ENCODE assay signal across 14 cellular contexts in the genomic region with DNA sequence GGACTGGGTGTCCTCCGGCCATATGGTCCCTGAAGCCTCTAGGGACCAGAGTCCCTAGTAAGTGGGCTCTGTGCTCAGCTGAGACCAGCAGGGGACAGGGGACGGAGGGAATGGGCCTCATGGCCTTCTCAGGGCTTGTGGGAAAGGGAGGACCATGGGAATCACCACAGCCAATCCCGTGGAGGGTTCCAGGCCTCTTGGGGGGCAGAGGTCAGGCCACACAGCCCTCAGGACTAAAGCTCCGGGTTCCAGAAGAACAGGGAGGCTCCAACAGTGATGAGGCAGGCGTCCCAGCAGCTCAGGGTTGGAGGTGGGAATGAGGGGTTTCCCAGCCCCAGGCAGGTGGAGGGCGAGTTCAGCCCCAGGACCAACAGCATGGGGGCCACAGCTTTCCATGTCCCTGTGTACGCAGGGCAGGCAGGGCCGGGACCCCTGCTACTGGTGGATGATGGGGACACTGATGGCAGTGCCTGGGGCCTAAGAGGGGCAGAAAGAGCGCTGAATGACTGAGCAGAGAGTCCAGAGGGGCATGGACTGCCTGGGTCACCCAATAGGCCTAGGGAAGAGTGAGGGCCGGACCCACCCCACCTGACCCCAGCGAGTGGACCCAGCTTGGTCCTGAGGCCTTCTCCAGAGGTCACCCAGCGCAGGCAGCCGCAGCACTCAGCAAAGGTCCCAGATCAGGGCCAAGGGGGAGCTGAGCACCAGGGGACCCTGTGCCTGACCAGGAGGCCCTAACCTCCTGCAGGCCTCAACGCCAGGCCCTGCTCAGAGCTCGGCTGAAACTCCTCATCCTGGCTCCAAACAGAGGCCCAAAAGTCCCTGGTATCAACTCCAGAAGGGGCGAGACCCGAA. TPM values are rescaled to one million over a fixed set of nuclear protein-coding genes. Genes with fewer than 3 reads are reported as not detected.
DNase-seq lines count a peak whose midpoint lies in the region; ATAC-seq and TF ChIP-seq lines count a peak whose summit lies in the region.
"Had no signal": no experiment of that assay in that cellular context is flagged by ENCODE, and none has a peak within 500 bp of the region (broad histone marks: within the 10 kb centered on the region; RNA-seq: fewer than 3 reads in every experiment).

No MANE protein-coding gene starts in this region.

- H3K27ac ChIP-seq in esophagus squamous epithelium (peak overlapping the region; percentile 12 to 75 (median 51)), muscle layer of colon (ENCODE audit: low read depth, low read length) (peak overlapping the region; percentile 70), transverse colon (peak overlapping the region; percentile 31 to 99 (median 62))
- H3K27ac ChIP-seq: psoas muscle, WERI-Rb-1 had no signal

- H3K4me1 ChIP-seq in NT2/D1 (ENCODE audit: insufficient read depth, insufficient read length) (peaks cover 8% of the 10 kb centered on the region), esophagus squamous epithelium (peaks cover 0 to 48% (median 18%) of the 10 kb centered on the region in 3 donors), muscle layer of colon (ENCODE audit: insufficient read depth, low read length) (peaks cover 18% of the 10 kb centered on the region), transverse colon (peaks cover 0 to 5% (median 0%) of the 10 kb centered on the region in 4 donors)
- H3K4me1 ChIP-seq: psoas muscle had no signal

- H3K4me3 ChIP-seq in NT2/D1 (ENCODE audit: insufficient read length, low read depth) (no peak overlapping the region), esophagus squamous epithelium (no peak overlapping the region), muscle layer of colon (ENCODE audit: low read depth in 1 of 2, low read length in 2 of 2) (no peak overlapping the region), transverse colon (no peak overlapping the region)
- H3K4me3 ChIP-seq: MG63, psoas muscle had no signal

- CTCF ChIA-PET in activated CD8-positive, alpha-beta T cell treated with anti-CD3 and anti-CD28 coated beads for 36 hours (lab: Charles Lee): no interaction called here

- H3K36me3 Mint-ChIP-seq in activated CD8-positive, alpha-beta T cell treated with anti-CD3 and anti-CD28 coated beads for 36 hours (ENCODE audit: low read depth): no peaks in the 10 kb centered on the region
- peaks cover 7% of the 10 kb centered on the region for H3K36me3 Mint-ChIP-seq in endothelial cell (ENCODE audit: low read depth, unreplicated experiment)
- H3K36me3 Mint-ChIP-seq: activated naive CD4-positive, alpha-beta T cell treated with anti-CD3 and anti-CD28 coated beads, Interleukin-2, amount 50 U/mL, for 24 hours had no signal

- 33 to 57% methylated on average over 2 to 13 of the region's 17 CpGs for WGBS in esophagus squamous epithelium, 2 donors
- WGBS in transverse colon (ENCODE audit: low coverage in 1 of 2), 2 donors: 68% methylated on average over 15 of the region's 17 CpGs; no CpG with 5 or more reads in 1 of the 2 donors

- no peaks in the 10 kb centered on the region for H3K27me3 ChIP-seq in NT2/D1 (ENCODE audit: insufficient read depth, insufficient read length)
- H3K27me3 ChIP-seq in esophagus squamous epithelium: no peaks in the 10 kb centered on the region
- no peaks in the 10 kb centered on the region for H3K27me3 ChIP-seq in muscle layer of colon (ENCODE audit: control insufficient read depth in 1 of 2, insufficient read depth in 2 of 2, low read length in 2 of 2)
- H3K27me3 ChIP-seq in transverse colon: no peaks in the 10 kb centered on the region
- H3K27me3 ChIP-seq: MG63 had no signal

- no peak overlapping the region for H3K4me3 Mint-ChIP-seq in activated CD8-positive, alpha-beta T cell treated with anti-CD3 and anti-CD28 coated beads for 36 hours
- no peak overlapping the region for H3K4me3 Mint-ChIP-seq in endothelial cell (ENCODE audit: unreplicated experiment)
- H3K4me3 Mint-ChIP-seq: activated naive CD4-positive, alpha-beta T cell treated with anti-CD3 and anti-CD28 coated beads, Interleukin-2, amount 50 U/mL, for 24 hours had no signal

- TF ChIP-seq EP300 in transverse colon (IDR thresholded peaks at IDR 0.05; ENCODE audit: low read depth): no peak

- TF ChIP-seq CTCF in esophagus squamous epithelium (IDR thresholded peaks at IDR 0.05) (no peak), transverse colon (IDR thresholded peaks at IDR 0.05) (no peak), endothelial cell (IDR thresholded peaks at IDR 0.05; ENCODE audit: unreplicated experiment) (no peak)
- no peak for TF ChIP-seq CTCF in activated CD8-positive, alpha-beta T cell treated with anti-CD3 and anti-CD28 coated beads for 36 hours (IDR thresholded peaks at IDR 0.05)

- H3K9ac ChIP-seq in NT2/D1 (ENCODE audit: insufficient read length, low read depth) (peak overlapping the region; percentile 1), muscle layer of colon (ENCODE audit: low read length) (no peak overlapping the region)

- H3K27me3 Mint-ChIP-seq in activated CD8-positive, alpha-beta T cell treated with anti-CD3 and anti-CD28 coated beads for 36 hours: no peaks in the 10 kb centered on the region
- H3K27me3 Mint-ChIP-seq in endothelial cell (ENCODE audit: unreplicated experiment): peaks cover 15% of the 10 kb centered on the region
- H3K27me3 Mint-ChIP-seq: activated naive CD4-positive, alpha-beta T cell treated with anti-CD3 and anti-CD28 coated beads, Interleukin-2, amount 50 U/mL, for 24 hours had no signal

- intact Hi-C loops in esophagus squamous epithelium (cut with DNase I) (loop anchor here (10.0 kb wide), 1 partner anchor 85 kb away; no protein-coding TSS in a partner anchor), transverse colon (cut with DNase I; ENCODE audit: low total_unique reads) (no loop called here)
- intact Hi-C loops in activated CD8-positive, alpha-beta T cell treated with anti-CD3 and anti-CD28 coated beads for 36 hours (cut with micrococcal nuclease): loop anchor here (10.0 kb wide), 1 partner anchor 55 kb away; a partner anchor contains a TSS

- H3K27ac Mint-ChIP-seq in activated CD8-positive, alpha-beta T cell treated with anti-CD3 and anti-CD28 coated beads for 36 hours: no peak overlapping the region
- H3K27ac Mint-ChIP-seq in endothelial cell (ENCODE audit: unreplicated experiment): no peak overlapping the region
- H3K27ac Mint-ChIP-seq: activated naive CD4-positive, alpha-beta T cell treated with anti-CD3 and anti-CD28 coated beads, Interleukin-2, amount 50 U/mL, for 24 hours had no signal

- TF ChIP-seq POLR2A in esophagus squamous epithelium (IDR thresholded peaks at IDR 0.05) (no peak), transverse colon (IDR thresholded peaks at IDR 0.05) (no peak)

- in situ Hi-C loops in transverse colon (cut with MboI; ENCODE audit: low pct_ligation_motif_present in 1 of 4, low pct_unique_long_range_greater_than_20kb in 1 of 4, low sequenced_read_pairs in 3 of 4): loop anchor here in 2 of 4 donors (10.0 to 25.0 kb wide), 2 partner anchors 55 to 212 kb away; a partner anchor contains a TSS

- DNase-seq in NT2/D1 (ENCODE audit: low read depth, low spot score) (no peak), esophagus squamous epithelium (lab: John Stamatoyannopoulos, UW) (no peak), transverse colon (no peak), DMS53 treated with DMSO at 0.1 percent for 48 hours (lab: John Stamatoyannopoulos, UW; ENCODE audit: unreplicated experiment) (no peak), endothelial cell (ENCODE audit: low spot score) (no peak)
- no peak for DNase-seq in activated CD8-positive, alpha-beta T cell treated with anti-CD3 and anti-CD28 coated beads for 36 hours
- DNase-seq: HCEC 1CT, MG63, NCI-H2171 treated with DMSO at 0.1 percent for 48 hours, WERI-Rb-1 had no signal

- H3K9me3 Mint-ChIP-seq in activated CD8-positive, alpha-beta T cell treated with anti-CD3 and anti-CD28 coated beads for 36 hours: no peaks in the 10 kb centered on the region
- no peaks in the 10 kb centered on the region for H3K9me3 Mint-ChIP-seq in endothelial cell (ENCODE audit: unreplicated experiment)
- H3K9me3 Mint-ChIP-seq: activated naive CD4-positive, alpha-beta T cell treated with anti-CD3 and anti-CD28 coated beads, Interleukin-2, amount 50 U/mL, for 24 hours had no signal

- H3K36me3 ChIP-seq in NT2/D1 (ENCODE audit: insufficient read depth, insufficient read length, low read length) (peaks cover 55% of the 10 kb centered on the region), esophagus squamous epithelium (peaks cover 0 to 34% (median 0%) of the 10 kb centered on the region in 3 donors), muscle layer of colon (ENCODE audit: insufficient read depth, low read length) (peaks cover 38% of the 10 kb centered on the region), transverse colon (no peaks in the 10 kb centered on the region)
- H3K36me3 ChIP-seq: MG63, WERI-Rb-1 had no signal

- H3K9me3 ChIP-seq in NT2/D1 (ENCODE audit: insufficient read depth, low read length) (no peaks in the 10 kb centered on the region), esophagus squamous epithelium (no peaks in the 10 kb centered on the region), muscle layer of colon (ENCODE audit: low read length) (no peaks in the 10 kb centered on the region), transverse colon (no peaks in the 10 kb centered on the region)
- H3K9me3 ChIP-seq: MG63, psoas muscle had no signal

- H3K4me1 Mint-ChIP-seq in activated CD8-positive, alpha-beta T cell treated with anti-CD3 and anti-CD28 coated beads for 36 hours (ENCODE audit: low read depth): no peaks in the 10 kb centered on the region
- H3K4me1 Mint-ChIP-seq in endothelial cell (ENCODE audit: unreplicated experiment): no peaks in the 10 kb centered on the region

- POLR2A ChIA-PET in activated CD8-positive, alpha-beta T cell treated with anti-CD3 and anti-CD28 coated beads for 36 hours (lab: Charles Lee): no interaction called here

- ATAC-seq in activated CD8-positive, alpha-beta T cell treated with anti-CD3 and anti-CD28 coated beads for 36 hours: no peak
- no peak for ATAC-seq in GM19452 (IDR thresholded peaks at IDR 0.05; ENCODE audit: unreplicated experiment)

RNA-seq across cellular contexts. Expression of a gene that starts 8.8 kb away (rescaled TPM):
- total RNA-seq in esophagus squamous epithelium (100 to 1,000 TPM in 1 of 4 donors, 10 to 100 TPM in 3; 10.7 to 313 (median 60.7) TPM), transverse colon (100 to 1,000 TPM; 156 to 974 (median 332) TPM), endothelial cell (ENCODE audit: unreplicated experiment) (128 TPM)
- not detected for total RNA-seq in activated CD8-positive, alpha-beta T cell treated with anti-CD3 and anti-CD28 coated beads for 36 hours

RNA-seq across cellular contexts. Expression of a gene that starts 23.2 kb away (rescaled TPM):
- total RNA-seq in esophagus squamous epithelium: 10 to 100 TPM in 1 of 4 donors, 1 to 10 TPM in 3; 3.4 to 10.9 (median 7.1) TPM
- total RNA-seq in transverse colon: 100 to 1,000 TPM in 1 of 4 donors, 1 to 10 TPM in 2, under 1 TPM in 1; 0.75 to 130 (median 3.9) TPM
- 10 to 100 TPM; 55.3 to 56.8 TPM for total RNA-seq in activated CD8-positive, alpha-beta T cell treated with anti-CD3 and anti-CD28 coated beads for 36 hours
- 43.7 TPM for total RNA-seq in endothelial cell (ENCODE audit: unreplicated experiment)

RNA-seq across cellular contexts. Expression of a gene that starts 55.4 kb away (rescaled TPM):
- total RNA-seq in esophagus squamous epithelium (100 to 1,000 TPM; 203 to 373 (median 267) TPM), transverse colon (100 to 1,000 TPM in 2 of 4 donors, 10 to 100 TPM in 2; 42.2 to 136 (median 102) TPM), endothelial cell (ENCODE audit: unreplicated experiment) (112 TPM)
- total RNA-seq in activated CD8-positive, alpha-beta T cell treated with anti-CD3 and anti-CD28 coated beads for 36 hours: 10 to 100 TPM; 74.5 to 77.1 TPM

Comparison
In these comparisons a context has a peak if more than half of its experiments do, and no peak if none do; other contexts are left out.
1. RNA of a gene that starts 8.8 kb away (total RNA-seq): 156 to 974 TPM in transverse colon, 128 TPM in endothelial cell (single experiment) and 10.7 to 313 TPM in esophagus squamous epithelium; not detected in activated CD8-positive, alpha-beta T cell treated with anti-CD3 and anti-CD28 coated beads for 36 hours; every median in the first group is over 10 times any median in the second.
2. Peak in every context shown above with its lines, with median percentiles within 50 percentile points of each other: H3K27ac ChIP-seq.